In genomic region chr17:81518785-81519283, GRCh38 we compare ENCODE assay signal across 9 cellular contexts. TPM values are rescaled to one million over a fixed set of nuclear protein-coding genes. Genes with fewer than 3 reads are reported as not detected.
DNase-seq lines count a peak whose midpoint lies in the region; ATAC-seq and TF ChIP-seq lines count a peak whose summit lies in the region.
"Had no signal": no experiment of that assay in that cellular context is flagged by ENCODE, and none has a peak within 500 bp of the region (broad histone marks: within the 10 kb centered on the region; RNA-seq: fewer than 3 reads in every experiment).

No MANE protein-coding gene starts in this region.

- POLR2A ChIA-PET in activated CD4-positive, alpha-beta T cell treated with anti-CD3 and anti-CD28 coated beads for 36 hours (lab: Charles Lee): interaction anchor here (0.6 to 1.2 kb wide), 2 partner anchors 33 to 329 kb away, joined by 3 read pairs; partner anchors contain the start of gene FAAP100

- H3K4me1 ChIP-seq in SJSA1 (replicated peaks): peaks cover 51% of the 10 kb centered on the region
- H3K4me1 ChIP-seq in esophagus squamous epithelium: peaks cover 41 to 72% (median 51%) of the 10 kb centered on the region in 3 donors
- peaks cover 17% of the 10 kb centered on the region; the same call in 1 of the 2 replicates for H3K4me1 ChIP-seq in SJCRH30

- intact Hi-C loops in activated CD4-positive, alpha-beta T cell treated with anti-CD3 and anti-CD28 coated beads for 36 hours (cut with DNase I, micrococcal nuclease): loop anchor here in 1 of 2 experiments (1.0 to 10.0 kb wide), 2 partner anchors 33 to 776 kb away; partner anchors contain the start of gene FAAP100
- intact Hi-C loops in esophagus squamous epithelium (cut with DNase I): no loop called here

- TF ChIP-seq CTCF in esophagus squamous epithelium (IDR thresholded peaks at IDR 0.05): no peak
- TF ChIP-seq CTCF in neural crest cell (conservative IDR thresholded peaks at IDR 0.05): no peak

- DNase-seq in activated CD4-positive, alpha-beta T cell treated with anti-CD3 and anti-CD28 coated beads for 36 hours: peak; percentile 55
- DNase-seq in activated CD4-positive, alpha-beta T cell treated with anti-CD3 and anti-CD28 coated beads for 4 hours: no peak
- DNase-seq in SJSA1 (ENCODE audit: low read depth in 1 of 2, low spot score in 2 of 2) (no peak), esophagus squamous epithelium (lab: John Stamatoyannopoulos, UW) (no peak), neural crest cell (ENCODE audit: low read depth, low spot score) (no peak), SJCRH30 (no peak)

- peaks cover 2% of the 10 kb centered on the region for H3K36me3 Mint-ChIP-seq in activated CD4-positive, alpha-beta T cell treated with anti-CD3 and anti-CD28 coated beads for 36 hours (ENCODE audit: low read depth)
- H3K36me3 Mint-ChIP-seq in neural crest cell (ENCODE audit: low read depth): no peaks in the 10 kb centered on the region
- H3K36me3 Mint-ChIP-seq: brain had no signal

- no peak overlapping the region for H3K27ac Mint-ChIP-seq in activated CD4-positive, alpha-beta T cell treated with anti-CD3 and anti-CD28 coated beads for 36 hours
- H3K27ac Mint-ChIP-seq in neural crest cell (ENCODE audit: unreplicated experiment): no peak overlapping the region

- peak in 2 of 4 donors; percentile 16 to 44 for TF ChIP-seq POLR2A in esophagus squamous epithelium (IDR thresholded peaks at IDR 0.05)

- ATAC-seq in activated CD4-positive, alpha-beta T cell treated with anti-CD3 and anti-CD28 coated beads for 36 hours: peak; percentile 8
- no peak for ATAC-seq in HG03520 (IDR thresholded peaks at IDR 0.05; ENCODE audit: unreplicated experiment)
- ATAC-seq in GM18511 (IDR thresholded peaks at IDR 0.05; ENCODE audit: unreplicated experiment): no peak

- H3K4me3 Mint-ChIP-seq in activated CD4-positive, alpha-beta T cell treated with anti-CD3 and anti-CD28 coated beads for 36 hours: no peak overlapping the region
- H3K4me3 Mint-ChIP-seq in neural crest cell: peak overlapping the region; percentile 81

- H3K4me1 Mint-ChIP-seq in activated CD4-positive, alpha-beta T cell treated with anti-CD3 and anti-CD28 coated beads for 36 hours: peaks cover 14% of the 10 kb centered on the region
- H3K4me1 Mint-ChIP-seq in neural crest cell: peaks cover 35% of the 10 kb centered on the region

- no peak overlapping the region for H3K27ac ChIP-seq in SJSA1
- H3K27ac ChIP-seq in esophagus squamous epithelium: peak overlapping the region; percentile 79 to 100 (median 100)
- H3K27ac ChIP-seq in SJCRH30: no peak overlapping the region

- whole genome bisulfite sequencing in esophagus squamous epithelium, 2 donors: 5% methylated on average over 4 of the region's 47 CpGs; no CpG with 5 or more reads in 1 of the 2 donors

- H3K27me3 ChIP-seq in SJSA1 (replicated peaks) (no peaks in the 10 kb centered on the region; the same call in 1 of the 2 replicates), esophagus squamous epithelium (peaks cover 0 to 18% (median 0%) of the 10 kb centered on the region in 4 donors), SJCRH30 (peaks cover 5% of the 10 kb centered on the region; the same call in 1 of the 2 replicates)

- peak overlapping the region; percentile 5; the same call in 1 of the 2 replicates for H3K4me3 ChIP-seq in SJSA1
- H3K4me3 ChIP-seq in esophagus squamous epithelium: peak overlapping the region; percentile 47 to 98 (median 58)
- no peak overlapping the region for H3K4me3 ChIP-seq in SJCRH30

- peaks cover 48% of the 10 kb centered on the region for H3K36me3 ChIP-seq in SJSA1
- H3K36me3 ChIP-seq in esophagus squamous epithelium: no peaks in the 10 kb centered on the region
- no peaks in the 10 kb centered on the region for H3K36me3 ChIP-seq in SJCRH30

- CTCF ChIA-PET in activated CD4-positive, alpha-beta T cell treated with anti-CD3 and anti-CD28 coated beads for 36 hours (lab: Charles Lee): interaction anchor here (0.5 to 1.2 kb wide), 8 partner anchors 10 to 315 kb away, joined by 3 to 4 read pairs (median 3); partner anchors contain the start of gene MCRIP1

- H3K9me3 Mint-ChIP-seq in activated CD4-positive, alpha-beta T cell treated with anti-CD3 and anti-CD28 coated beads for 36 hours (ENCODE audit: low read depth): no peaks in the 10 kb centered on the region
- no peaks in the 10 kb centered on the region for H3K9me3 Mint-ChIP-seq in neural crest cell
- H3K9me3 Mint-ChIP-seq: brain had no signal

- H3K9me3 ChIP-seq in SJSA1 (replicated peaks) (no peaks in the 10 kb centered on the region), esophagus squamous epithelium (no peaks in the 10 kb centered on the region), SJCRH30 (replicated peaks) (no peaks in the 10 kb centered on the region)

- H3K27me3 Mint-ChIP-seq in activated CD4-positive, alpha-beta T cell treated with anti-CD3 and anti-CD28 coated beads for 36 hours: peaks cover 2% of the 10 kb centered on the region
- H3K27me3 Mint-ChIP-seq in neural crest cell (ENCODE audit: low read depth): peaks cover 50% of the 10 kb centered on the region

RNA-seq across cellular contexts. Expression of gene ACTG1, which starts 6.2 kb away (rescaled TPM):
- total RNA-seq in activated CD4-positive, alpha-beta T cell treated with anti-CD3 and anti-CD28 coated beads for 36 hours: 1,000 to 10,000 TPM; 4,119 to 5,987 TPM
- 9,784 and 9,807 TPM in 2 replicates for total RNA-seq in SJSA1 (2014; rRNA removed; shearing (Covaris generic))
- total RNA-seq in esophagus squamous epithelium (1,000 to 10,000 TPM; 3,349 to 6,664 (median 4,433) TPM), neural crest cell (4,235 and 4,315 TPM in 2 replicates)
- total RNA-seq in SJCRH30 (2014; rRNA removed; shearing (Covaris generic)): 2,768 and 3,121 TPM in 2 replicates

RNA-seq across cellular contexts. Expression of gene FSCN2, which starts 9.3 kb away (rescaled TPM):
- total RNA-seq in activated CD4-positive, alpha-beta T cell treated with anti-CD3 and anti-CD28 coated beads for 36 hours: under 1 TPM; 0.23 to 0.58 TPM
- 0.61 and 1.4 TPM in 2 replicates for total RNA-seq in SJSA1 (2014; rRNA removed; shearing (Covaris generic))
- total RNA-seq in esophagus squamous epithelium (1 to 10 TPM in 3 of 4 donors, not detected in 1; 1.1 to 2.3 (median 1.8) TPM), neural crest cell (0.43 and 0.56 TPM in 2 replicates)
- total RNA-seq in SJCRH30 (2014; rRNA removed; shearing (Covaris generic)): 0.43 and 0.61 TPM in 2 replicates

RNA-seq across cellular contexts. Expression of gene FAAP100, which starts 33.3 kb away (rescaled TPM):
- total RNA-seq in activated CD4-positive, alpha-beta T cell treated with anti-CD3 and anti-CD28 coated beads for 36 hours: 10 to 100 TPM; 30.4 to 39.3 TPM
- total RNA-seq in SJSA1 (2014; rRNA removed; shearing (Covaris generic)): 26.0 and 28.1 TPM in 2 replicates
- total RNA-seq in esophagus squamous epithelium (10 to 100 TPM; 17.3 to 32.2 (median 26.1) TPM), neural crest cell (45.0 and 48.3 TPM in 2 replicates)
- 52.3 and 60.7 TPM in 2 replicates for total RNA-seq in SJCRH30 (2014; rRNA removed; shearing (Covaris generic))

Comparison
In these comparisons a context has a peak if more than half of its experiments do, and no peak if none do; other contexts are left out.
1. H3K27ac ChIP-seq: peak in esophagus squamous epithelium (4 of 4); none in SJSA1 (single experiment) and SJCRH30 (single experiment).